Comparison of ENCODE assay signal across 1 cellular context in genomic region chr7:106053109-106053508, GRCh38.
TF ChIP-seq lines count a peak whose summit lies in the region.

No MANE protein-coding gene starts in this region.

TF ChIP-seq in GM12878, 131 proteins besides CTCF, POLR2A, EP300 and RAD21:
- TF ChIP-seq TCF7 (IDR thresholded peaks at IDR 0.05; ENCODE audit: borderline replicate concordance): no peak
- peak; percentile 50; the same call in 1 of the 2 replicates for TF ChIP-seq REST (IDR thresholded peaks at IDR 0.05; ENCODE audit: low read depth, low read length)
TF ChIP-seq in GM12878: peak in this region for 1.
